Comparison of ENCODE assay signal across 8 cellular contexts in the genomic region with DNA sequence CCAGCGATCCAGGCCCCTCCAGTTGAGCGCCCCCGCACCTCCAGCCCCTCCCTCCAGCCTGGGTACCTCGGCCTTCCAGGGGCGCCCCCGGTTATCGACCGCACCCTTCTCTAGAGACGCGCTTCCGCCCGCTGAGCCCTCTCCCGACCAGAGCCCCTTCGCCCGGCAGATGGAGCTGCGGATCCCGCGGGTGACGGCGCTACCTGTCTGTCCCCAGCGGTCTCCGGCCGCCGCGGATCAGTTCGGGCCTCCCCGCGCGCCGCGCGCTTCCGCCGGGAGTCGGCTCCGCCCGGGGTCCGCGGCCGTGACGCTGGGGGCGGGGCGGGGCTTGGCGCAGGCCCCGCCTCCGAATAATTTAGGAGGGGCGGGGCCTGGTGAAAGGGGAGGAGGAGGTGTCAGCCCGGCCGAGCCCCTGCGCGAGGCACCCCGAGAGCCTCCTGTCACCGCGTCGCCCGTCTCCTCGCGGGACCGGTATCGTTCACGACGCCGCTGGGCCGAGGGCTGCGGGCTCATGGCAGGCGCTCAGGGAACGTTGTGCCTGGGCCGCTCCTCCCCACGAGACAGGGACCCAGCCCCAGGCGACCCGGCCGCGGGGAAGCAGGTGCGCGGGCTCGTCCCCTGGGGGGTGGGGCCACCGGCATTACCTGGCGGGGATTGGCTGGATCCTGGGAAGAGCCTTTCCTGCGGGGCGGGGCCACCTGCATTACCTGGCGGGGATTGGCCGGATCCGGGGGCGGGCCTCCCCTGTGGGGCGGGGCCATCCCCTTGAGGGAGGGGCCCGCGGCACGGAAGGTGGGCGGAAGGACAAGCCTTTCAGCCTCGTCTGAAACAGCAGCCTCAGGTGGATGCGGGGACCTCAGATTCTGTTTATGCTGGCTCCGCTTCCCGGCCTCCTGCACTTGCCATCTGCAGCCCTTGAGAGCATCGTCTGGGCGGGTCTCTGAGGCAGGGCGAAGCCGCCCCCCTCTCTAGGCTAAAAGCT. TPM values are rescaled to one million over a fixed set of nuclear protein-coding genes. Genes with fewer than 3 reads are reported as not detected.
DNase-seq lines count a peak whose midpoint lies in the region; ATAC-seq and TF ChIP-seq lines count a peak whose summit lies in the region.

A gene with protein sequence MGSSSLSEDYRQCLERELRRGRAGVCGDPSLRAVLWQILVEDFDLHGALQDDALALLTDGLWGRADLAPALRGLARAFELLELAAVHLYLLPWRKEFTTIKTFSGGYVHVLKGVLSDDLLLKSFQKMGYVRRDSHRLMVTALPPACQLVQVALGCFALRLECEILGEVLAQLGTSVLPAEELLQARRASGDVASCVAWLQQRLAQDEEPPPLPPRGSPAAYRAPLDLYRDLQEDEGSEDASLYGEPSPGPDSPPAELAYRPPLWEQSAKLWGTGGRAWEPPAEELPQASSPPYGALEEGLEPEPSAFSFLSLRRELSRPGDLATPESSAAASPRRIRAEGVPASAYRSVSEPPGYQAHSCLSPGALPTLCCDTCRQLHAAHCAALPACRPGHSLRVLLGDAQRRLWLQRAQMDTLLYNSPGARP (minus strand): TSS at position 281 of the 982 bp plus-strand sequence. CDS start 473 bp downstream, outside the sequence.

- under 1% methylated on average over 97 of the region's 97 CpGs for WGBS in liver

- H3K27ac ChIP-seq in C4-2B (peak within 1 kb of the TSS; percentile 89), liver (ENCODE audit: low read depth in 1 of 2, low read length in 2 of 2) (peak within 1 kb of the TSS; percentile 80 to 96)

- peaks cover 8 to 34% (median 19%) of the 10 kb centered on the region in 4 donors for H3K4me1 ChIP-seq in liver (ENCODE audit: control insufficient read depth in 4 of 4, insufficient read depth in 4 of 4, low read length in 3 of 4)

- TF ChIP-seq CTCF in C4-2B (conservative IDR thresholded peaks at IDR 0.05) (peak; percentile 55), liver (IDR thresholded peaks at IDR 0.05; ENCODE audit: low read depth, low read length, missing input control) (no peak)

- H3K4me3 ChIP-seq in liver (ENCODE audit: low read depth in 1 of 3, low read length in 3 of 3), result peak within 1 kb of the TSS; percentile 66 to 82 (median 73)

- H3K9ac ChIP-seq in liver (ENCODE audit: low read depth in 1 of 2, low read length in 2 of 2), result peak within 1 kb of the TSS in 1 of 2 donors; percentile 90

- H3K27me3 ChIP-seq in liver (ENCODE audit: control insufficient read depth in 4 of 4, insufficient read depth in 4 of 4, low read length in 3 of 4), result no peaks in the 10 kb centered on the region

- ATAC-seq in HG03442 (IDR thresholded peaks at IDR 0.05; ENCODE audit: unreplicated experiment), result peak; percentile 59

- peaks cover 0 to 3% (median 0%) of the 10 kb centered on the region in 4 donors for H3K36me3 ChIP-seq in liver (ENCODE audit: control insufficient read depth in 4 of 4, insufficient read depth in 3 of 4, low read depth in 1 of 4, low read length in 3 of 4)

- TF ChIP-seq RAD21 in liver (IDR thresholded peaks at IDR 0.05), result no peak

- no peaks in the 10 kb centered on the region for H3K9me3 ChIP-seq in liver (ENCODE audit: control insufficient read depth in 4 of 4, low read length in 3 of 4)

- peak; percentile 96 for DNase-seq in GM19240 (ENCODE audit: insufficient read length, low spot score)
- peak; percentile 75 for DNase-seq in NCI-H526 treated with DMSO at 0.1 percent for 48 hours (lab: John Stamatoyannopoulos, UW)
- DNase-seq in activated CD4-positive, alpha-beta T cell treated with anti-CD3 and anti-CD28 coated beads, Interleukin-2, amount 50 U/mL, for 1 hour, result peak; percentile 98
- DNase-seq in dermis blood vessel endothelial cell, result peak; percentile 81
- DNase-seq in stimulated activated CD4-positive, alpha-beta T cell treated with anti-CD3 and anti-CD28 coated beads, Interleukin-4, amount 100 ng/mL, for 24 hours, result peak; percentile 98

TF ChIP-seq in liver, 16 proteins besides CTCF, POLR2A, EP300 and RAD21:
- TF ChIP-seq, protein P1, sequence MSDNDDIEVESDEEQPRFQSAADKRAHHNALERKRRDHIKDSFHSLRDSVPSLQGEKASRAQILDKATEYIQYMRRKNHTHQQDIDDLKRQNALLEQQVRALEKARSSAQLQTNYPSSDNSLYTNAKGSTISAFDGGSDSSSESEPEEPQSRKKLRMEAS (IDR thresholded peaks at IDR 0.05), result no peak
- TF ChIP-seq, protein P2, sequence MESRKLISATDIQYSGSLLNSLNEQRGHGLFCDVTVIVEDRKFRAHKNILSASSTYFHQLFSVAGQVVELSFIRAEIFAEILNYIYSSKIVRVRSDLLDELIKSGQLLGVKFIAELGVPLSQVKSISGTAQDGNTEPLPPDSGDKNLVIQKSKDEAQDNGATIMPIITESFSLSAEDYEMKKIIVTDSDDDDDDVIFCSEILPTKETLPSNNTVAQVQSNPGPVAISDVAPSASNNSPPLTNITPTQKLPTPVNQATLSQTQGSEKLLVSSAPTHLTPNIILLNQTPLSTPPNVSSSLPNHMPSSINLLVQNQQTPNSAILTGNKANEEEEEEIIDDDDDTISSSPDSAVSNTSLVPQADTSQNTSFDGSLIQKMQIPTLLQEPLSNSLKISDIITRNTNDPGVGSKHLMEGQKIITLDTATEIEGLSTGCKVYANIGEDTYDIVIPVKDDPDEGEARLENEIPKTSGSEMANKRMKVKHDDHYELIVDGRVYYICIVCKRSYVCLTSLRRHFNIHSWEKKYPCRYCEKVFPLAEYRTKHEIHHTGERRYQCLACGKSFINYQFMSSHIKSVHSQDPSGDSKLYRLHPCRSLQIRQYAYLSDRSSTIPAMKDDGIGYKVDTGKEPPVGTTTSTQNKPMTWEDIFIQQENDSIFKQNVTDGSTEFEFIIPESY (IDR thresholded peaks at IDR 0.05), result no peak
- no peak for TF ChIP-seq JUND (IDR thresholded peaks at IDR 0.05)
- peak; percentile 63 for TF ChIP-seq YY1 (IDR thresholded peaks at IDR 0.05)
- TF ChIP-seq SP1 (IDR thresholded peaks at IDR 0.05), result peak; percentile 80
- no peak for TF ChIP-seq GABPA (IDR thresholded peaks at IDR 0.05 in 1 of 2, conservative IDR thresholded peaks at IDR 0.05 in 1 of 2)
- TF ChIP-seq, protein P3, sequence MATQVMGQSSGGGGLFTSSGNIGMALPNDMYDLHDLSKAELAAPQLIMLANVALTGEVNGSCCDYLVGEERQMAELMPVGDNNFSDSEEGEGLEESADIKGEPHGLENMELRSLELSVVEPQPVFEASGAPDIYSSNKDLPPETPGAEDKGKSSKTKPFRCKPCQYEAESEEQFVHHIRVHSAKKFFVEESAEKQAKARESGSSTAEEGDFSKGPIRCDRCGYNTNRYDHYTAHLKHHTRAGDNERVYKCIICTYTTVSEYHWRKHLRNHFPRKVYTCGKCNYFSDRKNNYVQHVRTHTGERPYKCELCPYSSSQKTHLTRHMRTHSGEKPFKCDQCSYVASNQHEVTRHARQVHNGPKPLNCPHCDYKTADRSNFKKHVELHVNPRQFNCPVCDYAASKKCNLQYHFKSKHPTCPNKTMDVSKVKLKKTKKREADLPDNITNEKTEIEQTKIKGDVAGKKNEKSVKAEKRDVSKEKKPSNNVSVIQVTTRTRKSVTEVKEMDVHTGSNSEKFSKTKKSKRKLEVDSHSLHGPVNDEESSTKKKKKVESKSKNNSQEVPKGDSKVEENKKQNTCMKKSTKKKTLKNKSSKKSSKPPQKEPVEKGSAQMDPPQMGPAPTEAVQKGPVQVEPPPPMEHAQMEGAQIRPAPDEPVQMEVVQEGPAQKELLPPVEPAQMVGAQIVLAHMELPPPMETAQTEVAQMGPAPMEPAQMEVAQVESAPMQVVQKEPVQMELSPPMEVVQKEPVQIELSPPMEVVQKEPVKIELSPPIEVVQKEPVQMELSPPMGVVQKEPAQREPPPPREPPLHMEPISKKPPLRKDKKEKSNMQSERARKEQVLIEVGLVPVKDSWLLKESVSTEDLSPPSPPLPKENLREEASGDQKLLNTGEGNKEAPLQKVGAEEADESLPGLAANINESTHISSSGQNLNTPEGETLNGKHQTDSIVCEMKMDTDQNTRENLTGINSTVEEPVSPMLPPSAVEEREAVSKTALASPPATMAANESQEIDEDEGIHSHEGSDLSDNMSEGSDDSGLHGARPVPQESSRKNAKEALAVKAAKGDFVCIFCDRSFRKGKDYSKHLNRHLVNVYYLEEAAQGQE (IDR thresholded peaks at IDR 0.05), result peak; percentile 14
- no peak for TF ChIP-seq FOXA1 (IDR thresholded peaks at IDR 0.05)
- TF ChIP-seq RXRA (IDR thresholded peaks at IDR 0.05), result no peak
- TF ChIP-seq EGR1 (IDR thresholded peaks at IDR 0.05; ENCODE audit: low read depth in 2 of 2), result peak in 1 of 2 donors; percentile 58

RNA-seq across cellular contexts. Expression of the gene that starts here (rescaled TPM):
- total RNA-seq in dermis blood vessel endothelial cell, result 19.1 and 36.6 TPM in 2 replicates
- 10 to 100 TPM in 1 of 2 donors, 1 to 10 TPM in 1; 5.9 to 11.3 TPM for total RNA-seq in liver
- polyA plus RNA-seq in liver, result 1 to 10 TPM; 4.6 to 7.8 TPM

Comparison
In these comparisons a context has a peak if more than half of its experiments do, and no peak if none do; other contexts are left out.
1. Peak in every context shown above with its lines: DNase-seq, ATAC-seq, H3K4me3 ChIP-seq and H3K27ac ChIP-seq.